15 cellular contexts compared by ENCODE assay signal in the genomic region with DNA sequence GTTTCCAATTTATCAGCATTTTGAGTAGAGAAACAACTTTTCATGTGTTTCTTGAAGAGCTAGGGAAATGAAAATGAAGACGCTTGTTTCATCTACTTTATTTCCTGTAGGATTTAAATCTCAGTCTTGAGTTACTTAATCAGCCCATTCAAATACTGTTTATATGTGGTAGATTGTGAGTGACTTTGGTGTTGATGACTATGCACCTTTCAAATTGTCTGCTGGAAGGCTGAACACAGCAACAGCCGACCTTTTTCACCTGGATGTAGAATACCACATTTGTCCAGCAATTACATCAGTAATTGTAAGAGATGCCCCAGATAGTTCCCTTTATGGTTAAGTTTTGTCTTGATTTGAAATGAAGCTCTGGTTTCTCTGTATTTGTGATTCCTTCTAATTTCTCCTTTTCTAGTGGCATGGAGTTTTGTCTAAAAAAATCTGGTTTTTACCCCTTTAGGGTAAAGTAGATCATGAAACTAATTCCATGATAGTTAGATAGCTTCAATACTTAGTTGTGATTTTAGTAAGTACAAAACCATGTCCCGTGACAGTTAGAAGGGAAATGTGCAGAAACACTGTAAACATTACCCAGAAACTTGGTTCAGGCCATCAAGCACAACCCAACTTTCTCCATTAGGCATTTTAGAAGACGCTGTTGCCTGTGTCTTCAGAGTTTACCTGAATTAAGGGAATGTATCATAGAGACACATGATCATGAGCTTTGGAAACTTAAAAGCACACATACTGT.
A peak's percentile ranks its signal among the peaks of the same experiment; 100 is the strongest.
DNase-seq lines count a peak whose midpoint lies in the region; ATAC-seq, FAIRE-seq and TF ChIP-seq lines count a peak whose summit lies in the region.
"Had no signal": no experiment of that assay in that cellular context is flagged by ENCODE, and none has a peak within 500 bp of the region (broad histone marks: within the 10 kb centered on the region; RNA-seq: fewer than 3 reads in every experiment).

No MANE protein-coding gene starts in this region.

- H3K9me2 ChIP-seq in GM23338 (ENCODE audit: insufficient read depth): no peaks in the 10 kb centered on the region

- H3K27me3 ChIP-seq in GM23338 (ENCODE audit: insufficient read depth) (no peaks in the 10 kb centered on the region), keratinocyte (ENCODE audit: control insufficient read depth, extremely low read depth, insufficient read depth, low read length) (no peaks in the 10 kb centered on the region), esophagus muscularis mucosa (no peaks in the 10 kb centered on the region)
- H3K27me3 ChIP-seq: upper lobe of right lung had no signal

- H3K27ac Mint-ChIP-seq in GM23338 (peak overlapping the region; percentile 19; the same call in 1 of the 2 replicates), T-helper 17 cell (no peak overlapping the region)
- H3K27ac Mint-ChIP-seq: CD4-positive, alpha-beta memory T cell had no signal

- H3K4me3 ChIP-seq in GM23338: no peak overlapping the region
- H3K4me3 ChIP-seq in keratinocyte (ENCODE audit: control insufficient read depth in 2 of 3, extremely low read depth in 1 of 3, insufficient read depth in 2 of 3, low read depth in 1 of 3, low read length in 3 of 3): no peak overlapping the region
- no peak overlapping the region for H3K4me3 ChIP-seq in esophagus muscularis mucosa
- H3K4me3 ChIP-seq: lung, upper lobe of right lung had no signal

- no peak for DNase-seq in GM23338 (ENCODE audit: low spot score)
- DNase-seq in keratinocyte (ENCODE audit: low read depth, low spot score): no peak
- DNase-seq in esophagus muscularis mucosa (ENCODE audit: extremely low spot score): no peak
- DNase-seq in GM19240 (ENCODE audit: insufficient read length, low spot score): no peak
- DNase-seq in T-helper 17 cell: no peak
- DNase-seq in NCI-H510A (lab: John Stamatoyannopoulos, UW): no peak
- DNase-seq: activated CD4-positive, alpha-beta T cell treated with anti-CD3 and anti-CD28 coated beads for 1 hour; activated effector memory CD4-positive, alpha-beta T cell treated with anti-CD3 and anti-CD28 coated beads, Interleukin-2, amount 50 U/mL, for 16 hours; CD4-positive, alpha-beta memory T cell; cortex of kidney; NCI-H2081; upper lobe of right lung had no signal

- H3K4me3 Mint-ChIP-seq in GM23338 (no peak overlapping the region), T-helper 17 cell (no peak overlapping the region)
- H3K4me3 Mint-ChIP-seq: CD4-positive, alpha-beta memory T cell had no signal

- TF ChIP-seq CTCF in GM23338 (conservative IDR thresholded peaks at IDR 0.05; ENCODE audit: low read depth in 2 of 2) (no peak), keratinocyte (optimal IDR thresholded peaks at IDR 0.05 in 1 of 3, IDR thresholded peaks at IDR 0.05 in 1 of 3, conservative IDR thresholded peaks at IDR 0.05 in 1 of 3; ENCODE audit: extremely low read depth in 1 of 3, insufficient read depth in 2 of 3, low read length in 3 of 3) (no peak), esophagus muscularis mucosa (IDR thresholded peaks at IDR 0.05) (no peak)

- H3K27me3 Mint-ChIP-seq in GM23338 (ENCODE audit: insufficient read depth, low read depth, poor library complexity) (no peaks in the 10 kb centered on the region), T-helper 17 cell (no peaks in the 10 kb centered on the region)

- H3K4me1 Mint-ChIP-seq in GM23338: peaks cover 5% of the 10 kb centered on the region; the same call in 2 of the 3 replicates
- no peaks in the 10 kb centered on the region for H3K4me1 Mint-ChIP-seq in T-helper 17 cell
- H3K4me1 Mint-ChIP-seq: CD4-positive, alpha-beta memory T cell had no signal

- H3K79me2 ChIP-seq in GM23338 (replicated peaks; ENCODE audit: insufficient read depth) (no peaks in the 10 kb centered on the region), keratinocyte (ENCODE audit: control insufficient read depth, insufficient read depth, low read length) (no peaks in the 10 kb centered on the region)

- intact Hi-C loops in esophagus muscularis mucosa (cut with DNase I): no loop called here

- H4K20me1 ChIP-seq in GM23338 (replicated peaks; ENCODE audit: insufficient read depth) (no peaks in the 10 kb centered on the region), keratinocyte (ENCODE audit: control insufficient read depth, extremely low read depth, insufficient read depth, low read length) (no peaks in the 10 kb centered on the region)

- no peak for TF ChIP-seq EP300 in esophagus muscularis mucosa (IDR thresholded peaks at IDR 0.05)

- H3K9me3 ChIP-seq in keratinocyte (ENCODE audit: control insufficient read depth, low read depth, low read length) (no peaks in the 10 kb centered on the region), esophagus muscularis mucosa (no peaks in the 10 kb centered on the region), T-helper 17 cell (ENCODE audit: control insufficient read depth, low read length, poor library complexity, severe bottlenecking) (no peaks in the 10 kb centered on the region)
- H3K9me3 ChIP-seq: upper lobe of right lung had no signal

- peak; percentile 68 for ATAC-seq in GM18909 (IDR thresholded peaks at IDR 0.05; ENCODE audit: poor library complexity, unreplicated experiment)
- ATAC-seq in GM23338: no peak
- ATAC-seq in HG03175 (IDR thresholded peaks at IDR 0.05; ENCODE audit: unreplicated experiment): peak; percentile 60
- ATAC-seq in T-helper 17 cell: no peak
- ATAC-seq: upper lobe of right lung had no signal

- H3K36me3 Mint-ChIP-seq in GM23338 (ENCODE audit: low read depth) (peaks cover 12% of the 10 kb centered on the region; the same call in 2 of the 3 replicates), T-helper 17 cell (ENCODE audit: low read depth) (no peaks in the 10 kb centered on the region)
- H3K36me3 Mint-ChIP-seq: CD4-positive, alpha-beta memory T cell had no signal

- H3K4me2 ChIP-seq in GM23338 (no peak overlapping the region), keratinocyte (ENCODE audit: control insufficient read depth, extremely low read depth, insufficient read depth, low read depth, low read length) (no peak overlapping the region)

- WGBS in esophagus muscularis mucosa: 90% methylated on average over 4 of the region's 4 CpGs

- H3K27ac ChIP-seq in GM23338 (ENCODE audit: low read depth) (no peak overlapping the region; the same call in 1 of the 2 replicates), keratinocyte (ENCODE audit: control insufficient read depth, insufficient read depth, low read length) (no peak overlapping the region), esophagus muscularis mucosa (replicated peaks in 1 of 4) (peak overlapping the region in 2 of 4 donors; percentile 55 to 58)
- H3K27ac ChIP-seq: upper lobe of right lung had no signal

- H3K9me1 ChIP-seq in keratinocyte (ENCODE audit: control insufficient read depth, extremely low read depth, insufficient read depth, low read length): no peaks in the 10 kb centered on the region

- no peak overlapping the region for H2AFZ ChIP-seq in GM23338
- no peak overlapping the region for H2AFZ ChIP-seq in keratinocyte (ENCODE audit: control insufficient read depth, low read length)

- H3K36me3 ChIP-seq in GM23338 (ENCODE audit: insufficient read depth) (no peaks in the 10 kb centered on the region), keratinocyte (ENCODE audit: control insufficient read depth in 2 of 2, extremely low read depth in 1 of 2, insufficient read depth in 2 of 2, low read length in 2 of 2) (no peaks in the 10 kb centered on the region), esophagus muscularis mucosa (no peaks in the 10 kb centered on the region)
- H3K36me3 ChIP-seq: upper lobe of right lung had no signal

- TF ChIP-seq POLR2A in esophagus muscularis mucosa (IDR thresholded peaks at IDR 0.05; ENCODE audit: low read depth): no peak

- H3K4me1 ChIP-seq in GM23338 (ENCODE audit: insufficient read depth): no peaks in the 10 kb centered on the region
- peaks cover 3% of the 10 kb centered on the region for H3K4me1 ChIP-seq in keratinocyte (ENCODE audit: control insufficient read depth, extremely low read depth, insufficient read depth, low read length)
- peaks cover 0 to 14% (median 9%) of the 10 kb centered on the region in 4 donors for H3K4me1 ChIP-seq in esophagus muscularis mucosa
- H3K4me1 ChIP-seq: upper lobe of right lung had no signal

- peak; percentile 67 for FAIRE-seq in keratinocyte (lab: Jason Lieb, UNC)

- no peaks in the 10 kb centered on the region for H3F3A ChIP-seq in GM23338 (replicated peaks; ENCODE audit: low read depth)

- dilution Hi-C loops in keratinocyte (cut with MboI; ENCODE audit: extremely low pct_ligation_motif_present, low sequenced_read_pairs): no loop called here

- peaks cover 12% of the 10 kb centered on the region; the same call in 1 of the 3 replicates for H3K9me3 Mint-ChIP-seq in GM23338

- no peak overlapping the region for H3K9ac ChIP-seq in keratinocyte (ENCODE audit: control insufficient read depth, extremely low read depth, insufficient read depth, low read length)

TF ChIP-seq in GM23338, 12 proteins besides CTCF, POLR2A, EP300 and RAD21 (continues in another document):
- no peak for TF ChIP-seq NANOG (IDR thresholded peaks at IDR 0.05; ENCODE audit: borderline replicate concordance)
- TF ChIP-seq, protein P1, sequence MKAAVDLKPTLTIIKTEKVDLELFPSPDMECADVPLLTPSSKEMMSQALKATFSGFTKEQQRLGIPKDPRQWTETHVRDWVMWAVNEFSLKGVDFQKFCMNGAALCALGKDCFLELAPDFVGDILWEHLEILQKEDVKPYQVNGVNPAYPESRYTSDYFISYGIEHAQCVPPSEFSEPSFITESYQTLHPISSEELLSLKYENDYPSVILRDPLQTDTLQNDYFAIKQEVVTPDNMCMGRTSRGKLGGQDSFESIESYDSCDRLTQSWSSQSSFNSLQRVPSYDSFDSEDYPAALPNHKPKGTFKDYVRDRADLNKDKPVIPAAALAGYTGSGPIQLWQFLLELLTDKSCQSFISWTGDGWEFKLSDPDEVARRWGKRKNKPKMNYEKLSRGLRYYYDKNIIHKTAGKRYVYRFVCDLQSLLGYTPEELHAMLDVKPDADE (IDR thresholded peaks at IDR 0.05): no peak
- TF ChIP-seq CREB1 (CRISPR knock-in tag; IDR thresholded peaks at IDR 0.05; ENCODE audit: low read depth): no peak
- TF ChIP-seq EZH2 (IDR thresholded peaks at IDR 0.05; ENCODE audit: low read depth, unreplicated experiment): no peak
- no peak for TF ChIP-seq JUNB (IDR thresholded peaks at IDR 0.05; ENCODE audit: unreplicated experiment)
- TF ChIP-seq POLR2AphosphoS5 (IDR thresholded peaks at IDR 0.05; ENCODE audit: low read depth): no peak

Comparison
In these comparisons a context has a peak if more than half of its experiments do, and no peak if none do; other contexts are left out.
1. ATAC-seq: peak in GM18909 (single experiment) and HG03175 (single experiment); none in GM23338 (single experiment) and T-helper 17 cell (single experiment).